1 cellular context compared by ENCODE assay signal in genomic region chr15:78302579-78302978, GRCh38.
TF ChIP-seq lines count a peak whose summit lies in the region.

No MANE protein-coding gene starts in this region.

TF ChIP-seq in HepG2, 621 proteins besides CTCF, POLR2A, EP300 and RAD21:
- TF ChIP-seq ZNF619 (CRISPR knock-in tag; IDR thresholded peaks at IDR 0.05): no peak
- TF ChIP-seq ZNF34 (CRISPR knock-in tag; IDR thresholded peaks at IDR 0.05; ENCODE audit: borderline replicate concordance): no peak
- no peak for TF ChIP-seq HDAC6 (IDR thresholded peaks at IDR 0.05; ENCODE audit: low read depth, low read length)
- TF ChIP-seq ZKSCAN1 (IDR thresholded peaks at IDR 0.05; ENCODE audit: low read length): no peak
- no peak for TF ChIP-seq TEF (CRISPR knock-in tag; IDR thresholded peaks at IDR 0.05)
- TF ChIP-seq THAP8 (CRISPR knock-in tag; IDR thresholded peaks at IDR 0.05; ENCODE audit: borderline replicate concordance): no peak
- no peak for TF ChIP-seq PRDM15 (CRISPR knock-in tag; IDR thresholded peaks at IDR 0.05)
